Comparison of ENCODE assay signal across 8 cellular contexts in genomic region chr16:1543085-1543896, GRCh38. TPM values are rescaled to one million over a fixed set of nuclear protein-coding genes. Genes with fewer than 3 reads are reported as not detected.
DNase-seq lines count a peak whose midpoint lies in the region; ATAC-seq and TF ChIP-seq lines count a peak whose summit lies in the region.

No MANE protein-coding gene starts in this region.

- no peak overlapping the region for H3K4me3 ChIP-seq in gastroesophageal sphincter
- H3K4me3 ChIP-seq in prostate gland: no peak overlapping the region

- no peaks in the 10 kb centered on the region for H3K36me3 Mint-ChIP-seq in activated T-cell treated with anti-CD3 and anti-CD28 coated beads, Interleukin-2, amount 50 U/mL, for 72 hours (ENCODE audit: insufficient read depth in 2 of 2)

- WGBS in gastroesophageal sphincter (ENCODE audit: low coverage in 1 of 2), 2 donors: 36 to 46% methylated on average over 5 to 13 of the region's 30 CpGs
- WGBS in prostate gland: 61% methylated on average over 28 of the region's 30 CpGs

- H3K27me3 ChIP-seq in gastroesophageal sphincter (no peaks in the 10 kb centered on the region), prostate gland (replicated peaks; ENCODE audit: insufficient read depth) (no peaks in the 10 kb centered on the region)

- peak; percentile 87 to 88 for ATAC-seq in activated T-cell treated with anti-CD3 and anti-CD28 coated beads, Interleukin-2, amount 50 U/mL, for 72 hours (replicated peaks in 1 of 2)
- peak; percentile 60 for ATAC-seq in gastroesophageal sphincter
- ATAC-seq in HG03571 (IDR thresholded peaks at IDR 0.05; ENCODE audit: unreplicated experiment): no peak
- ATAC-seq in HG03354 (IDR thresholded peaks at IDR 0.05; ENCODE audit: poor library complexity, severe bottlenecking, unreplicated experiment): no peak

- peak overlapping the region; percentile 83 to 85 for H3K4me3 Mint-ChIP-seq in activated T-cell treated with anti-CD3 and anti-CD28 coated beads, Interleukin-2, amount 50 U/mL, for 72 hours

- DNase-seq in GM04504 (ENCODE audit: low read depth) (peak; percentile 71), NOMO-1 treated with DMSO at 0.1 percent for 48 hours (lab: John Stamatoyannopoulos, UW; ENCODE audit: unreplicated experiment) (peak; percentile 93), prostate gland (ENCODE audit: low spot score) (no peak), OCI-M2 (lab: John Stamatoyannopoulos, UW; ENCODE audit: unreplicated experiment) (no peak)
- peak; percentile 68 to 71 for DNase-seq in activated T-cell treated with anti-CD3 and anti-CD28 coated beads, Interleukin-2, amount 50 U/mL, for 72 hours

- peak in 1 of 4 experiments; percentile 13 for TF ChIP-seq CTCF in gastroesophageal sphincter (IDR thresholded peaks at IDR 0.05)
- TF ChIP-seq CTCF in prostate gland (IDR thresholded peaks at IDR 0.05): no peak

- H3K27me3 Mint-ChIP-seq in activated T-cell treated with anti-CD3 and anti-CD28 coated beads, Interleukin-2, amount 50 U/mL, for 72 hours (ENCODE audit: low read depth): no peaks in the 10 kb centered on the region

- intact Hi-C loops in prostate gland (cut with DNase I): no loop called here

- H3K4me1 ChIP-seq in gastroesophageal sphincter (peaks cover 0 to 100% (median 35%) of the 10 kb centered on the region in 3 donors), prostate gland (replicated peaks) (peaks cover 20% of the 10 kb centered on the region)

- no peaks in the 10 kb centered on the region for H3K9me3 Mint-ChIP-seq in activated T-cell treated with anti-CD3 and anti-CD28 coated beads, Interleukin-2, amount 50 U/mL, for 72 hours

- TF ChIP-seq POLR2A in gastroesophageal sphincter (IDR thresholded peaks at IDR 0.05): no peak
- no peak for TF ChIP-seq POLR2A in prostate gland (IDR thresholded peaks at IDR 0.05)

- H3K27ac ChIP-seq in gastroesophageal sphincter: peak overlapping the region in 3 of 4 donors; percentile 51 to 90 (median 88)
- H3K27ac ChIP-seq in prostate gland: peak overlapping the region; percentile 2 to 10

- peaks cover 56% of the 10 kb centered on the region for H3K4me1 Mint-ChIP-seq in activated T-cell treated with anti-CD3 and anti-CD28 coated beads, Interleukin-2, amount 50 U/mL, for 72 hours (ENCODE audit: low read depth)

- peak overlapping the region; percentile 92 for H3K27ac Mint-ChIP-seq in activated T-cell treated with anti-CD3 and anti-CD28 coated beads, Interleukin-2, amount 50 U/mL, for 72 hours

- TF ChIP-seq EP300 in gastroesophageal sphincter (IDR thresholded peaks at IDR 0.05): no peak

- H3K36me3 ChIP-seq in gastroesophageal sphincter: peaks cover 0 to 72% of the 10 kb centered on the region in 2 donors
- H3K36me3 ChIP-seq in prostate gland: no peaks in the 10 kb centered on the region

- H3K9me3 ChIP-seq in gastroesophageal sphincter (no peaks in the 10 kb centered on the region), prostate gland (no peaks in the 10 kb centered on the region)

RNA-seq across cellular contexts. Expression of gene TMEM204, which starts 9.8 kb away (rescaled TPM):
- 10 to 100 TPM; 15.7 to 16.7 TPM for total RNA-seq in activated T-cell treated with anti-CD3 and anti-CD28 coated beads, Interleukin-2, amount 50 U/mL, for 72 hours
- total RNA-seq in gastroesophageal sphincter: 10 to 100 TPM; 28.6 to 48.2 (median 36.6) TPM
- total RNA-seq in prostate gland: 10 to 100 TPM; 20.7 to 33.9 TPM

RNA-seq across cellular contexts. Expression of gene TELO2, which starts 50.1 kb away (rescaled TPM):
- 10 to 100 TPM; 28.6 to 34.7 TPM for total RNA-seq in activated T-cell treated with anti-CD3 and anti-CD28 coated beads, Interleukin-2, amount 50 U/mL, for 72 hours
- total RNA-seq in gastroesophageal sphincter: 10 to 100 TPM; 10.9 to 33.9 (median 20.8) TPM
- total RNA-seq in prostate gland: 10 to 100 TPM; 35.1 to 53.5 TPM

RNA-seq across cellular contexts. Expression of gene PTX4, which starts 54.5 kb away (rescaled TPM):
- total RNA-seq in activated T-cell treated with anti-CD3 and anti-CD28 coated beads, Interleukin-2, amount 50 U/mL, for 72 hours: not detected
- under 1 TPM in 1 of 4 donors, not detected in 3; 0.40 TPM for total RNA-seq in gastroesophageal sphincter
- total RNA-seq in prostate gland: 1 to 10 TPM in 1 of 2 donors, not detected in 1; 2.2 TPM

Comparison
In these comparisons a context has a peak if more than half of its experiments do, and no peak if none do; other contexts are left out.
1. DNase-seq: peak in GM04504 (single experiment), NOMO-1 treated with DMSO at 0.1 percent for 48 hours (single experiment) and activated T-cell treated with anti-CD3 and anti-CD28 coated beads, Interleukin-2, amount 50 U/mL, for 72 hours (2 of 2); none in prostate gland (single experiment) and OCI-M2 (single experiment).
2. ATAC-seq: peak in activated T-cell treated with anti-CD3 and anti-CD28 coated beads, Interleukin-2, amount 50 U/mL, for 72 hours (2 of 2) and gastroesophageal sphincter (single experiment); none in HG03571 (single experiment) and HG03354 (single experiment).